Comparison of ENCODE assay signal across 18 cellular contexts in the genomic region with DNA sequence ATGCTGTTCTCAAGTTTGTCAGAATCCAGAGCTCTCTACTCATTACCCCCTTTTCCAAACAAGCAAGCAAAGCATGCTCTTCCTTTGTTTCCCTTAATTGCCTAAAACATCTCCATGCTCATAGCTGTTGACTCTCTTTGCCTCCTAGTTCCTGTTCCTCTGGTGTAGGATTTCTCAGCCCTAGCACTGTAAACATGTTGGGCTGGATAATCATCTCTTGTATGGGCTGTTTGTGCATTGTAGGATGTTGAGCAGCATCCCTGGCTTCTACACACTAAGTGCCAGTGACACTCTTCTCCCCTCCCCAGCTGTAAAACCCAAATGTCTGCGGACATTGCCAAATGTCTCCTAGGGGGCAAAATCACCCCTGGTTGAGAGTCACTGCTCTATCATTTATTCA. TPM values are rescaled to one million over a fixed set of nuclear protein-coding genes. Genes with fewer than 3 reads are reported as not detected.
DNase-seq lines count a peak whose midpoint lies in the region; ATAC-seq, FAIRE-seq and TF ChIP-seq lines count a peak whose summit lies in the region.
"Had no signal": no experiment of that assay in that cellular context is flagged by ENCODE, and none has a peak within 500 bp of the region (broad histone marks: within the 10 kb centered on the region; RNA-seq: fewer than 3 reads in every experiment).

No MANE protein-coding gene starts in this region.

- 92% methylated on average over 1 of the region's 1 CpG for WGBS in GM12878 (ENCODE audit: insufficient coverage, insufficient replicate concordance, low lambda C conversion rate, missing lambda C conversion rate)

- POLR2A ChIA-PET in GM12878 (lab: Charles Lee), result no interaction called here

- BruUV-seq in GM12878 (replicated peaks; lab: Mats Ljungman, UMichigan), result no TSS peak

- no peaks in the 10 kb centered on the region for H4K20me1 ChIP-seq in GM12878 (ENCODE audit: control insufficient read depth, insufficient read depth)

- RAD21 ChIA-PET in GM12878 (lab: Charles Lee; ENCODE audit: unreplicated experiment), result interaction anchor here (1.2 kb wide), 1 partner anchor 92 kb away, joined by 4 read pairs; no protein-coding TSS in a partner anchor

- no peaks in the 10 kb centered on the region for H3K79me2 ChIP-seq in GM12878 (ENCODE audit: control insufficient read depth, insufficient read depth, low read length)

- no peak for TF ChIP-seq EP300 in GM12878 (IDR thresholded peaks at IDR 0.05; ENCODE audit: borderline replicate concordance in 1 of 2, control insufficient read depth in 1 of 2, low read depth in 2 of 2, low read length in 2 of 2)

- no peak for TF ChIP-seq RAD21 in GM12878 (IDR thresholded peaks at IDR 0.05; ENCODE audit: insufficient read depth, low read depth, low read length)

- no peak overlapping the region for H3K9ac ChIP-seq in GM12878 (ENCODE audit: control insufficient read depth, insufficient read depth, low read length)

- H3K4me3 ChIP-seq in GM12878, result no peak overlapping the region
- no peak overlapping the region for H3K4me3 ChIP-seq in gastrocnemius medialis
- H3K4me3 ChIP-seq in MG63, result no peak overlapping the region

- no peak overlapping the region for H3K4me2 ChIP-seq in GM12878 (ENCODE audit: control insufficient read depth, insufficient read depth)

- peak; percentile 44 for FAIRE-seq in GM12878 (lab: Jason Lieb, UNC)
- FAIRE-seq: A204.1 had no signal

- TF ChIP-seq POLR2A in GM12878 (IDR thresholded peaks at IDR 0.05; ENCODE audit: low read depth, low read length) (no peak), gastrocnemius medialis (IDR thresholded peaks at IDR 0.05) (no peak)

- H2AFZ ChIP-seq in GM12878 (ENCODE audit: control insufficient read depth, low read depth, low read length), result no peak overlapping the region

- H3K36me3 ChIP-seq in GM12878 (ENCODE audit: control insufficient read depth in 2 of 2, insufficient read depth in 2 of 2, low read length in 1 of 2) (peaks cover 3 to 11% of the 10 kb centered on the region in 2 experiments; a peak in 3 of 4 replicates), gastrocnemius medialis (peaks cover 0 to 10% of the 10 kb centered on the region in 2 donors), MG63 (peaks cover 72% of the 10 kb centered on the region)

- peaks cover 37% of the 10 kb centered on the region for H3K4me1 Mint-ChIP-seq in activated T-cell treated with anti-CD3 and anti-CD28 coated beads, Interleukin-2, amount 50 U/mL, for 72 hours (ENCODE audit: low read depth)

- peak overlapping the region; percentile 4 for H3K27ac Mint-ChIP-seq in activated T-cell treated with anti-CD3 and anti-CD28 coated beads, Interleukin-2, amount 50 U/mL, for 72 hours

- TF ChIP-seq CTCF in GM12878 (IDR thresholded peaks at IDR 0.05 in 2 of 3, conservative IDR thresholded peaks at IDR 0.05 in 1 of 3; ENCODE audit: control insufficient read depth in 2 of 3, extremely low read depth in 1 of 3, insufficient read depth in 1 of 3, low read depth in 3 of 3, low read length in 3 of 3), result no peak
- no peak for TF ChIP-seq CTCF in gastrocnemius medialis (IDR thresholded peaks at IDR 0.05 in 4 of 5, conservative IDR thresholded peaks at IDR 0.05 in 1 of 5)

- CTCF ChIA-PET in GM12878 (lab: Yijun Ruan, JAX), result interaction anchor here (1.3 to 2.5 kb wide), 2 partner anchors 28 to 93 kb away, joined by 4 to 7 read pairs; no protein-coding TSS in a partner anchor

- H3K4me3 Mint-ChIP-seq in activated T-cell treated with anti-CD3 and anti-CD28 coated beads, Interleukin-2, amount 50 U/mL, for 72 hours, result no peak overlapping the region

- H3K27me3 ChIP-seq in GM12878 (replicated peaks in 1 of 2; ENCODE audit: control insufficient read depth in 2 of 2, insufficient read depth in 2 of 2, low read length in 1 of 2) (no peaks in the 10 kb centered on the region), gastrocnemius medialis (no peaks in the 10 kb centered on the region), MG63 (no peaks in the 10 kb centered on the region)

- H3K9me3 ChIP-seq in GM12878 (replicated peaks; ENCODE audit: control insufficient read depth, insufficient read depth, low read length) (no peaks in the 10 kb centered on the region), gastrocnemius medialis (no peaks in the 10 kb centered on the region), MG63 (no peaks in the 10 kb centered on the region)

- no peak for DNase-seq in activated T-cell treated with anti-CD3 and anti-CD28 coated beads, Interleukin-2, amount 50 U/mL, for 72 hours
- no peak for DNase-seq in activated T-cell treated with anti-CD3 and anti-CD28 coated beads, Interleukin-2, amount 50 U/mL, for 48 hours
- DNase-seq in GM12878 (ENCODE audit: low read depth, low spot score) (no peak), midbrain (lab: John Stamatoyannopoulos, UW) (peak; percentile 43), gastrocnemius medialis (no peak), activated gamma-delta T cell treated with Interleukin-2 at 50 U/mL for 16 hours (no peak), AML-193 (lab: John Stamatoyannopoulos, UW) (no peak), MG63 (no peak)
- DNase-seq: C1 segment of cervical spinal cord, DMS53, KBM-7, NCI-H1417 treated with DMSO at 0.1 percent for 48 hours, NCI-H2029, NCI-H226, NCI-H526 treated with DMSO at 0.1 percent for 48 hours, OCI-M1, SHP77 treated with DMSO at 0.1 percent for 48 hours had no signal

- H3K4me1 ChIP-seq in GM12878 (ENCODE audit: control insufficient read depth, insufficient read depth, low read length) (no peaks in the 10 kb centered on the region; the same call in 1 of the 2 replicates), gastrocnemius medialis (peaks cover 64 to 66% of the 10 kb centered on the region in 2 donors)

- SMC1A ChIA-PET in GM12878 (lab: Charles Lee; ENCODE audit: uncharacterized antibody, unreplicated experiment), result no interaction called here

- no peaks in the 10 kb centered on the region for H3K9me3 Mint-ChIP-seq in activated T-cell treated with anti-CD3 and anti-CD28 coated beads, Interleukin-2, amount 50 U/mL, for 72 hours

- in situ Hi-C loops in GM12878 (cut with MboI), result no loop called here
- in situ Hi-C loops in gastrocnemius medialis (cut with MboI; ENCODE audit: low sequenced_read_pairs in 4 of 4), result no loop called here

- H3K27ac ChIP-seq in GM12878 (ENCODE audit: control insufficient read depth, insufficient read depth), result no peak overlapping the region
- peak overlapping the region; percentile 9 to 67 (median 54) for H3K27ac ChIP-seq in gastrocnemius medialis

- intact Hi-C loops in GM12878 (cut with micrococcal nuclease; ENCODE audit: unreplicated experiment) (no loop called here), gastrocnemius medialis (cut with DNase I; ENCODE audit: low total_unique reads) (no loop called here)

- ATAC-seq in activated T-cell treated with anti-CD3 and anti-CD28 coated beads, Interleukin-2, amount 50 U/mL, for 72 hours (replicated peaks in 1 of 2), result no peak
- ATAC-seq in GM12878 (no peak), gastrocnemius medialis (no peak)

- no peaks in the 10 kb centered on the region for H3K27me3 Mint-ChIP-seq in activated T-cell treated with anti-CD3 and anti-CD28 coated beads, Interleukin-2, amount 50 U/mL, for 72 hours (ENCODE audit: low read depth)

- peaks cover 16 to 18% of the 10 kb centered on the region in 2 donors for H3K36me3 Mint-ChIP-seq in activated T-cell treated with anti-CD3 and anti-CD28 coated beads, Interleukin-2, amount 50 U/mL, for 72 hours (ENCODE audit: insufficient read depth in 2 of 2)

RNA-seq across cellular contexts. Expression of gene PPARD, which starts 14.0 kb away (rescaled TPM):
- 10 to 100 TPM; 24.1 to 27.9 TPM for total RNA-seq in activated T-cell treated with anti-CD3 and anti-CD28 coated beads, Interleukin-2, amount 50 U/mL, for 72 hours
- total RNA-seq in GM12878 (2013; cell fraction: nucleolus; rRNA removed), result 6.0 and 6.6 TPM in 2 replicates
- total RNA-seq in GM12878 (2014; rRNA removed) (4.5 and 4.9 TPM in 2 replicates), GM12878 (2014; rRNA removed; fragmentation: Illumina TruSeq; extraction: Trizol) (2.8 and 3.2 TPM in 2 replicates), GM12878 (2021) (12.2 and 12.3 TPM in 2 replicates), gastrocnemius medialis (10 to 100 TPM in 3 of 4 donors, 1 to 10 TPM in 1; 6.3 to 16.7 (median 12.0) TPM)
- polyA plus RNA-seq in GM12878 (2011; ENCODE audit: low read depth), result 3.6 TPM
- polyA plus RNA-seq in GM12878 (2011; rRNA removed) (3.3 and 5.7 TPM in 2 replicates), GM12878 (2014; fragmentation: Illumina TruSeq; extraction: Trizol) (3.1 and 7.9 TPM in 2 replicates), GM12878 (2014; fragmentation: Nextera tagmentation; extraction: Ambion mirVana) (under 1 TPM; 0.05 to 0.38 TPM), GM12878 (2014; rRNA removed) (12.6 and 14.5 TPM in 2 replicates), GM12878 (2016; fragmentation: Nextera tagmentation; extraction: Ambion mirVana) (1 to 10 TPM; 7.7 to 8.6 TPM)
- polyA plus RNA-seq in GM12878 (2011; cell fraction: cytosol; rRNA removed), result 7.8 and 10.6 TPM in 2 replicates
- 15.9 and 17.3 TPM in 2 replicates for polyA plus RNA-seq in GM12878 (2011; cell fraction: nucleus; rRNA removed)
- polyA plus RNA-seq in GM12878 (2012), result 6.9 and 8.9 TPM in 2 replicates
- 4.5 and 7.5 TPM in 2 replicates for polyA minus RNA-seq in GM12878 (2011; rRNA and poly(A)+ RNA removed)
- polyA minus RNA-seq in GM12878 (2011; cell fraction: cytosol; rRNA and poly(A)+ RNA removed), result 3.2 and 3.7 TPM in 2 replicates
- 2.3 and 3.5 TPM in 2 replicates for polyA minus RNA-seq in GM12878 (2011; cell fraction: nucleus; rRNA and poly(A)+ RNA removed)
- 5.9 and 15.7 TPM in 2 replicates for total RNA-seq in MG63 (2014; rRNA removed; shearing (Covaris generic); ENCODE audit: low replicate concordance)

RNA-seq across cellular contexts. Expression of gene DEF6, which starts 58.8 kb away (rescaled TPM):
- total RNA-seq in activated T-cell treated with anti-CD3 and anti-CD28 coated beads, Interleukin-2, amount 50 U/mL, for 72 hours, result 100 to 1,000 TPM; 108 to 127 TPM
- 29.5 and 31.1 TPM in 2 replicates for total RNA-seq in GM12878 (2013; cell fraction: nucleolus; rRNA removed)
- 51.1 and 55.3 TPM in 2 replicates for total RNA-seq in GM12878 (2014; rRNA removed)
- total RNA-seq in GM12878 (2014; rRNA removed; fragmentation: Illumina TruSeq; extraction: Trizol), result 26.9 and 29.3 TPM in 2 replicates
- 58.1 and 66.3 TPM in 2 replicates for total RNA-seq in GM12878 (2021)
- 14.7 TPM for polyA plus RNA-seq in GM12878 (2011; ENCODE audit: low read depth)
- polyA plus RNA-seq in GM12878 (2011; rRNA removed), result 26.1 and 42.3 TPM in 2 replicates
- 52.1 and 69.4 TPM in 2 replicates for polyA plus RNA-seq in GM12878 (2011; cell fraction: cytosol; rRNA removed)
- polyA plus RNA-seq in GM12878 (2011; cell fraction: nucleus; rRNA removed), result 108 and 140 TPM in 2 replicates
- 35.5 and 37.3 TPM in 2 replicates for polyA plus RNA-seq in GM12878 (2012)
- 9.3 and 21.6 TPM in 2 replicates for polyA plus RNA-seq in GM12878 (2014; fragmentation: Illumina TruSeq; extraction: Trizol)
- polyA plus RNA-seq in GM12878 (2014; fragmentation: Nextera tagmentation; extraction: Ambion mirVana), result 1 to 10 TPM; 3.3 to 5.1 TPM
- polyA plus RNA-seq in GM12878 (2014; rRNA removed), result 59.8 and 72.1 TPM in 2 replicates
- 10 to 100 TPM; 59.9 to 69.5 TPM for polyA plus RNA-seq in GM12878 (2016; fragmentation: Nextera tagmentation; extraction: Ambion mirVana)
- 34.4 and 55.3 TPM in 2 replicates for polyA minus RNA-seq in GM12878 (2011; rRNA and poly(A)+ RNA removed)
- polyA minus RNA-seq in GM12878 (2011; cell fraction: cytosol; rRNA and poly(A)+ RNA removed), result 20.3 and 20.8 TPM in 2 replicates
- 24.4 and 32.3 TPM in 2 replicates for polyA minus RNA-seq in GM12878 (2011; cell fraction: nucleus; rRNA and poly(A)+ RNA removed)
- 1 to 10 TPM in 1 of 4 donors, under 1 TPM in 3; 0.15 to 2.9 (median 0.68) TPM for total RNA-seq in gastrocnemius medialis
- 0.33 TPM in 1 of 2 replicates, not detected in the other for total RNA-seq in MG63 (2014; rRNA removed; shearing (Covaris generic); ENCODE audit: low replicate concordance)

Comparison
In these comparisons a context has a peak if more than half of its experiments do, and no peak if none do; other contexts are left out.
1. RNA of gene DEF6, which starts 58.8 kb away (total RNA-seq): 108 to 127 TPM in activated T-cell treated with anti-CD3 and anti-CD28 coated beads, Interleukin-2, amount 50 U/mL, for 72 hours and 26.9 to 66.3 TPM in GM12878; 0.15 to 2.9 TPM in gastrocnemius medialis and 0.33 TPM in MG63; every median in the first group is over 4 times any median in the second.